Comparison of ENCODE assay signal across 23 cellular contexts in the genomic region with DNA sequence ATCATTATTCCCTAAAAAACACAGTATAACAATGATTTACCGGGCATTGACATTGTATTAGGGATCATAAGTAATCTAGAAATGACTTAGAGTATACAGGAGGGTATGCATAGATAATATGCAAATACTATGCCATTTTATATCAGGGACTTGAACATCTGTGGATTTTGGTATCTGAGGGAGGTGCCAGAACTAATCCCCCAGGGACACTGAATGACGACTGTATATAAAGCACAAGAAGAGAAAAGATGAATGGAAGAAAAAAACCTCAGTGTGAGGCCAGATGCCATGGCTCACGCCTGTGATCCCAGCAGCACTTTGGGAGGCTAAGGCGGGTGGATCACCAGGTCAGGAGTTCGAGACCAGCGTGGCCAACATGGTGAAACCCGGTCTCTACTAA. TPM values are rescaled to one million over a fixed set of nuclear protein-coding genes. Genes with fewer than 3 reads are reported as not detected.
A peak's percentile ranks its signal among the peaks of the same experiment; 100 is the strongest.
DNase-seq lines count a peak whose midpoint lies in the region; TF ChIP-seq lines count a peak whose summit lies in the region.
"Had no signal": no experiment of that assay in that cellular context is flagged by ENCODE, and none has a peak within 500 bp of the region (broad histone marks: within the 10 kb centered on the region; RNA-seq: fewer than 3 reads in every experiment).

No MANE protein-coding gene starts in this region.

- no peaks in the 10 kb centered on the region for H3K79me2 ChIP-seq in osteoblast (ENCODE audit: insufficient read depth, low read length)

- no peaks in the 10 kb centered on the region for H3K9me3 ChIP-seq in osteoblast (ENCODE audit: low read depth, low read length)
- H3K9me3 ChIP-seq: BE2C, SK-N-SH had no signal

- no peaks in the 10 kb centered on the region for H4K20me1 ChIP-seq in osteoblast (ENCODE audit: insufficient read depth, low read length)

- H3K4me2 ChIP-seq in osteoblast (ENCODE audit: insufficient read depth, low read length) = no peak overlapping the region
- H3K4me2 ChIP-seq: SK-N-SH had no signal

- H3K4me3 ChIP-seq in fibroblast of the aortic adventitia (ENCODE audit: low read depth, low read length) = no peak overlapping the region
- H3K4me3 ChIP-seq in osteoblast (ENCODE audit: insufficient read depth, low read length) = no peak overlapping the region

- no peaks in the 10 kb centered on the region for H3K4me1 ChIP-seq in osteoblast (ENCODE audit: insufficient read depth, low read length)
- H3K4me1 ChIP-seq: BE2C had no signal

- no peak overlapping the region for H3K27ac ChIP-seq in osteoblast (ENCODE audit: low read depth, low read length)
- H3K27ac ChIP-seq: 22Rv1 had no signal

- H3K36me3 ChIP-seq in osteoblast (ENCODE audit: insufficient read depth, low read length) = no peaks in the 10 kb centered on the region
- H3K36me3 ChIP-seq: BE2C had no signal

- H2AFZ ChIP-seq in osteoblast (ENCODE audit: low read length) = no peak overlapping the region

- H3K27me3 ChIP-seq in osteoblast (ENCODE audit: insufficient read depth, low read length) = no peaks in the 10 kb centered on the region
- H3K27me3 ChIP-seq: BE2C had no signal

- no peak for TF ChIP-seq CTCF in fibroblast of the aortic adventitia (IDR thresholded peaks at IDR 0.05; ENCODE audit: insufficient read depth, low read length)
- TF ChIP-seq CTCF in osteoblast (IDR thresholded peaks at IDR 0.05; ENCODE audit: extremely low read depth, low read depth, low read length) = no peak

- peak; percentile 67 for DNase-seq in NCI-H82 (lab: John Stamatoyannopoulos, UW)
- no peak for DNase-seq in NCI-H82 treated with DMSO at 0.1 percent for 48 hours (lab: John Stamatoyannopoulos, UW; ENCODE audit: unreplicated experiment)
- DNase-seq in NCI-H524 treated with DMSO at 0.1 percent for 48 hours (lab: John Stamatoyannopoulos, UW) = peak; percentile 28
- DNase-seq in fibroblast of the aortic adventitia (ENCODE audit: low read depth) = peak; percentile 10
- DNase-seq in osteoblast (ENCODE audit: insufficient read length, low spot score, missing footprints) = peak; percentile 60
- DNase-seq in T-helper 1 cell = no peak
- DNase-seq in occipital lobe (lab: John Stamatoyannopoulos, UW) = no peak
- DNase-seq in H4 (ENCODE audit: low spot score) = no peak
- DNase-seq: ACHN; BE2C; CD8-positive, alpha-beta memory T cell; IMR-90; KG1; MM.1S; NCI-H1092; NCI-H1436; NCI-H187; NCI-H446 treated with DMSO at 0.1 percent for 48 hours; NCI-H748 treated with DMSO at 0.1 percent for 48 hours; NK-92 treated with Interleukin-12 subunit alpha and Interleukin-12 subunit beta, amount 100 ng/mL, for 24 hours; PC-3; SK-N-SH had no signal

RNA-seq across cellular contexts. Expression of gene COX6A1, which starts 25.5 kb away (rescaled TPM):
- total RNA-seq in fibroblast of the aortic adventitia (ENCODE audit: low replicate concordance) (138 and 366 TPM in 2 replicates), osteoblast (224 and 256 TPM in 2 replicates), occipital lobe (367 TPM)
- total RNA-seq in H4 (2014; rRNA removed; shearing (Covaris generic)) = 602 and 637 TPM in 2 replicates

RNA-seq across cellular contexts. Expression of gene TRIAP1, which starts 33.8 kb away (rescaled TPM):
- total RNA-seq in fibroblast of the aortic adventitia (ENCODE audit: low replicate concordance) (30.0 and 39.0 TPM in 2 replicates), osteoblast (19.2 and 19.9 TPM in 2 replicates), occipital lobe (10.0 TPM)
- 72.8 and 83.2 TPM in 2 replicates for total RNA-seq in H4 (2014; rRNA removed; shearing (Covaris generic))

RNA-seq across cellular contexts. Expression of gene GATC, which starts 33.8 kb away (rescaled TPM):
- total RNA-seq in fibroblast of the aortic adventitia (ENCODE audit: low replicate concordance) (16.1 and 20.5 TPM in 2 replicates), osteoblast (14.5 and 20.0 TPM in 2 replicates), occipital lobe (27.6 TPM)
- 21.2 and 24.8 TPM in 2 replicates for total RNA-seq in H4 (2014; rRNA removed; shearing (Covaris generic))

RNA-seq across cellular contexts. Expression of gene MSI1, which starts 43.5 kb away (rescaled TPM):
- total RNA-seq in fibroblast of the aortic adventitia (ENCODE audit: low replicate concordance) (not detected in 2 replicates), osteoblast (under 0.01 TPM in 2 replicates), occipital lobe (7.5 TPM)
- total RNA-seq in H4 (2014; rRNA removed; shearing (Covaris generic)) = 0.35 and 0.72 TPM in 2 replicates
- total RNA-seq: IMR-90, PC-3 had no signal

RNA-seq across cellular contexts. Expression of gene SRSF9, which starts 57.1 kb away (rescaled TPM):
- 87.3 and 104 TPM in 2 replicates for total RNA-seq in fibroblast of the aortic adventitia (ENCODE audit: low replicate concordance)
- total RNA-seq in osteoblast = 103 and 107 TPM in 2 replicates
- total RNA-seq in occipital lobe = 87.8 TPM
- total RNA-seq in H4 (2014; rRNA removed; shearing (Covaris generic)) = 221 and 252 TPM in 2 replicates

Comparison
In these comparisons a context has a peak if more than half of its experiments do, and no peak if none do; other contexts are left out.
1. DNase-seq: peak in NCI-H82 (single experiment), NCI-H524 treated with DMSO at 0.1 percent for 48 hours (single experiment), fibroblast of the aortic adventitia (single experiment) and osteoblast (single experiment); none in NCI-H82 treated with DMSO at 0.1 percent for 48 hours (single experiment), T-helper 1 cell (0 of 5), occipital lobe (single experiment) and H4 (single experiment).